Comparison of ENCODE assay signal across 12 cellular contexts in genomic region chr9:1429328-1429727, GRCh38.
DNase-seq lines count a peak whose midpoint lies in the region; ATAC-seq, FAIRE-seq and TF ChIP-seq lines count a peak whose summit lies in the region.
"Had no signal": no experiment of that assay in that cellular context is flagged by ENCODE, and none has a peak within 500 bp of the region (broad histone marks: within the 10 kb centered on the region; RNA-seq: fewer than 3 reads in every experiment).

No MANE protein-coding gene starts in this region.

- no peak overlapping the region for H3K27ac ChIP-seq in keratinocyte (ENCODE audit: control insufficient read depth, insufficient read depth, low read length)

- H3K4me1 ChIP-seq in keratinocyte (ENCODE audit: control insufficient read depth, extremely low read depth, insufficient read depth, low read length) = no peaks in the 10 kb centered on the region
- H3K4me1 ChIP-seq: HAP-1 had no signal

- CTCF ChIA-PET in BJ (lab: Yijun Ruan, JAX) = interaction anchor here (0.8 kb wide), 1 partner anchor 47 kb away, joined by 3 read pairs; no protein-coding TSS in a partner anchor

- DNase-seq in BJ (ENCODE audit: low read depth) = no peak
- peak; percentile 46 for DNase-seq in RKO (ENCODE audit: low spot score)
- no peak for DNase-seq in keratinocyte (ENCODE audit: low read depth, low spot score)
- DNase-seq in stimulated activated CD4-positive, alpha-beta T cell treated with anti-CD3 and anti-CD28 coated beads, Interleukin-1b, Interleukin-23, amount 100 ng/mL, for 48 hours = no peak
- DNase-seq in NOMO-1 treated with dmso at 0.1 percent for 144 hours (lab: John Stamatoyannopoulos, UW; ENCODE audit: unreplicated experiment) = no peak
- DNase-seq: activated gamma-delta T cell had no signal

- H3K9me1 ChIP-seq in keratinocyte (ENCODE audit: control insufficient read depth, extremely low read depth, insufficient read depth, low read length) = no peaks in the 10 kb centered on the region

- dilution Hi-C loops in keratinocyte (cut with MboI; ENCODE audit: extremely low pct_ligation_motif_present, low sequenced_read_pairs) = no loop called here

- 0 out of 2 replicates have a peak, but pooled peaks have one; percentile 20 for TF ChIP-seq CTCF in BJ (IDR thresholded peaks at IDR 0.05; ENCODE audit: insufficient read depth, low read depth, low read length)
- TF ChIP-seq CTCF in GM12875 (IDR thresholded peaks at IDR 0.05; ENCODE audit: borderline replicate concordance, insufficient read depth, low read depth, low read length) = peak; percentile 21; the same call in 1 of the 2 replicates
- peak in 2 of 3 experiments; percentile 37 to 59 for TF ChIP-seq CTCF in keratinocyte (optimal IDR thresholded peaks at IDR 0.05 in 1 of 3, IDR thresholded peaks at IDR 0.05 in 1 of 3, conservative IDR thresholded peaks at IDR 0.05 in 1 of 3; ENCODE audit: extremely low read depth in 1 of 3, insufficient read depth in 2 of 3, low read length in 3 of 3)

- H3K27me3 ChIP-seq in BJ (ENCODE audit: control insufficient read depth, insufficient read depth, low read length) (no peaks in the 10 kb centered on the region), keratinocyte (ENCODE audit: control insufficient read depth, extremely low read depth, insufficient read depth, low read length) (no peaks in the 10 kb centered on the region)

- H3K79me2 ChIP-seq in keratinocyte (ENCODE audit: control insufficient read depth, insufficient read depth, low read length) = no peaks in the 10 kb centered on the region

- no peak overlapping the region for H3K4me2 ChIP-seq in keratinocyte (ENCODE audit: control insufficient read depth, extremely low read depth, insufficient read depth, low read depth, low read length)

- no peaks in the 10 kb centered on the region for H4K20me1 ChIP-seq in keratinocyte (ENCODE audit: control insufficient read depth, extremely low read depth, insufficient read depth, low read length)

- FAIRE-seq in keratinocyte (lab: Jason Lieb, UNC) = no peak
- FAIRE-seq: GM12891 had no signal

- H3K9ac ChIP-seq in keratinocyte (ENCODE audit: control insufficient read depth, extremely low read depth, insufficient read depth, low read length) = no peak overlapping the region

- H3K9me3 ChIP-seq in keratinocyte (ENCODE audit: control insufficient read depth, low read depth, low read length) = no peaks in the 10 kb centered on the region
- H3K9me3 ChIP-seq: HAP-1 had no signal

- H3K36me3 ChIP-seq in BJ (ENCODE audit: control insufficient read depth, insufficient read depth, low read length) = no peaks in the 10 kb centered on the region
- no peaks in the 10 kb centered on the region for H3K36me3 ChIP-seq in keratinocyte (ENCODE audit: control insufficient read depth in 2 of 2, extremely low read depth in 1 of 2, insufficient read depth in 2 of 2, low read length in 2 of 2)
- H3K36me3 ChIP-seq: HAP-1 had no signal

- no peak overlapping the region for H2AFZ ChIP-seq in keratinocyte (ENCODE audit: control insufficient read depth, low read length)

- ATAC-seq in GM21717 (IDR thresholded peaks at IDR 0.05; ENCODE audit: unreplicated experiment) = no peak
- ATAC-seq in GM18909 (IDR thresholded peaks at IDR 0.05; ENCODE audit: poor library complexity, unreplicated experiment) = no peak
- ATAC-seq: esophagus mucosa had no signal

- POLR2A ChIA-PET in BJ (lab: Charles Lee) = no interaction called here

- H3K4me3 ChIP-seq in BJ (ENCODE audit: low read depth, low read length) (no peak overlapping the region), GM12875 (ENCODE audit: low read depth, low read length) (no peak overlapping the region), keratinocyte (ENCODE audit: control insufficient read depth in 2 of 3, extremely low read depth in 1 of 3, insufficient read depth in 2 of 3, low read depth in 1 of 3, low read length in 3 of 3) (no peak overlapping the region)
- H3K4me3 ChIP-seq: HAP-1 had no signal
